Comparison of ENCODE assay signal across 1 cellular context in the genomic region with DNA sequence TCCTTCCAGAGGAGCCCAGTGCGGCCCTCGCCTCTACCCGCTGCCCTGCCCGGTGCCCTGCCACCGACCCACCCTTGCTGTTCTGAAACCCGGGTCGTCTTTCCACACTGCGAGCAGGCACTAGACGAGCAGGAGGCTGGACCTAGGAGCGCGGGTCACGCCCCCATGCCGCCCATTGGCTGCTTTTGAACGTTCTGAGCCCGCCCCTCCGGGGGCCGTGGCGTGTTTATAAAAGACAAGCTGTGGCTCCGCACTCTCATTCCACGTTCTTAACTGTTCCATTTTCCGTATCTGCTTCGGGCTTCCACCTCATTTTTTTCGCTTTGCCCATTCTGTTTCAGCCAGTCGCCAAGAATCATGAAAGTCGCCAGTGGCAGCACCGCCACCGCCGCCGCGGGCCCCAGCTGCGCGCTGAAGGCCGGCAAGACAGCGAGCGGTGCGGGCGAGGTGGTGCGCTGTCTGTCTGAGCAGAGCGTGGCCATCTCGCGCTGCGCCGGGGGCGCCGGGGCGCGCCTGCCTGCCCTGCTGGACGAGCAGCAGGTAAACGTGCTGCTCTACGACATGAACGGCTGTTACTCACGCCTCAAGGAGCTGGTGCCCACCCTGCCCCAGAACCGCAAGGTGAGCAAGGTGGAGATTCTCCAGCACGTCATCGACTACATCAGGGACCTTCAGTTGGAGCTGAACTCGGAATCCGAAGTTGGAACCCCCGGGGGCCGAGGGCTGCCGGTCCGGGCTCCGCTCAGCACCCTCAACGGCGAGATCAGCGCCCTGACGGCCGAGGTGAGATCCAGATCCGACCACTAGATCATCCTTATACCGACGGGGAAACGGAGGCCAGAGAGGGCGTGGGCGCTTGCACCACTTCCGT.
TF ChIP-seq lines count a peak whose summit lies in the region.

Gene ID1, plus strand, starts transcription at position 259 of the 871 bp plus-strand sequence. Its CDS starts 99 bp downstream, at position 358.

TF ChIP-seq in K562, 482 proteins besides CTCF, POLR2A, EP300 and RAD21 (continued from another document and continues in another):
- TF ChIP-seq AFF4 (CRISPR knock-in tag; IDR thresholded peaks at IDR 0.05) (peak; percentile 85), MCM7 (IDR thresholded peaks at IDR 0.05) (no peak), ARID2 (IDR thresholded peaks at IDR 0.05) (no peak), DMBX1 (CRISPR knock-in tag; IDR thresholded peaks at IDR 0.05; ENCODE audit: borderline replicate concordance) (no peak), SPI1 (IDR thresholded peaks at IDR 0.05; ENCODE audit: borderline replicate concordance, low read depth, low read length) (no peak), SAFB2 (IDR thresholded peaks at IDR 0.05; ENCODE audit: borderline replicate concordance, low read depth, low read length, severe bottlenecking) (no peak), RFX5 (IDR thresholded peaks at IDR 0.05; ENCODE audit: low read depth, low read length) (no peak), ARID4B (CRISPR knock-in tag; IDR thresholded peaks at IDR 0.05) (peak; percentile 90), TEAD4 (IDR thresholded peaks at IDR 0.05; ENCODE audit: low read length) (0 out of 2 replicates have a peak, but pooled peaks have one; percentile 43), TEAD4 (CRISPR knock-in tag; IDR thresholded peaks at IDR 0.05; ENCODE audit: borderline replicate concordance) (no peak), CHD2 (IDR thresholded peaks at IDR 0.05; ENCODE audit: low read depth, low read length) (peak; percentile 54), ATF3 (IDR thresholded peaks at IDR 0.05) (no peak), ATF3 (CRISPR knock-in tag; conservative IDR thresholded peaks at IDR 0.05) (peak; percentile 83; the same call in 1 of the 2 replicates), BRCA1 (IDR thresholded peaks at IDR 0.05) (no peak), BRCA1 (CRISPR knock-in tag; IDR thresholded peaks at IDR 0.05) (no peak), JUN (IDR thresholded peaks at IDR 0.05; ENCODE audit: borderline replicate concordance, low read depth, low read length) (peak; percentile 47; the same call in 1 of the 2 replicates), JUN (CRISPR knock-in tag; IDR thresholded peaks at IDR 0.05; ENCODE audit: borderline replicate concordance) (no peak), CBFB (CRISPR knock-in tag; IDR thresholded peaks at IDR 0.05) (no peak), SREBF2 (CRISPR knock-in tag; IDR thresholded peaks at IDR 0.05) (no peak), NR2F6 (CRISPR knock-in tag; IDR thresholded peaks at IDR 0.05) (no peak), BCL6 (CRISPR knock-in tag; IDR thresholded peaks at IDR 0.05) (no peak), TAF7 (tag; IDR thresholded peaks at IDR 0.05) (peak; percentile 86), ELF2 (CRISPR knock-in tag; IDR thresholded peaks at IDR 0.05) (0 out of 2 replicates have a peak, but pooled peaks have one; percentile 58), NRF1 (conservative IDR thresholded peaks at IDR 0.05 in 1 of 2, IDR thresholded peaks at IDR 0.05 in 1 of 2) (peak; percentile 69 to 76), PHF8 (IDR thresholded peaks at IDR 0.05; ENCODE audit: borderline replicate concordance, low read length) (peak; percentile 94; the same call in 1 of the 2 replicates), SUPT5H (IDR thresholded peaks at IDR 0.05) (peak; percentile 100), HNRNPLL (IDR thresholded peaks at IDR 0.05; ENCODE audit: low read depth, low read length, poor library complexity, severe bottlenecking) (peak; percentile 77), PTBP1 (IDR thresholded peaks at IDR 0.05; ENCODE audit: low read depth, low read length) (peak; percentile 2; the same call in 1 of the 2 replicates), PHF21A (IDR thresholded peaks at IDR 0.05; ENCODE audit: borderline replicate concordance, low read depth) (no peak), TOE1 (IDR thresholded peaks at IDR 0.05; ENCODE audit: borderline replicate concordance) (no peak), TOE1 (CRISPR knock-in tag; IDR thresholded peaks at IDR 0.05; ENCODE audit: borderline replicate concordance, low read depth) (peak; percentile 92; the same call in 1 of the 2 replicates), SNRNP70 (optimal IDR thresholded peaks at IDR 0.05; ENCODE audit: low read depth, low read length) (no peak), PRPF4 (IDR thresholded peaks at IDR 0.05; ENCODE audit: insufficient read depth, low read depth, low read length, poor library complexity, severe bottlenecking) (no peak), ZBTB26 (CRISPR knock-in tag; IDR thresholded peaks at IDR 0.05) (no peak), NFE2 (IDR thresholded peaks at IDR 0.05; ENCODE audit: low read depth) (0 out of 2 replicates have a peak, but pooled peaks have one; percentile 8), ZNF77 (CRISPR knock-in tag; IDR thresholded peaks at IDR 0.05) (no peak), PML (IDR thresholded peaks at IDR 0.05; ENCODE audit: low read length) (peak; percentile 94), CHD4 (IDR thresholded peaks at IDR 0.05; ENCODE audit: insufficient read depth, insufficient replicate concordance, low read depth, low read length, poor library complexity, severe bottlenecking) (no peak)
- TF ChIP-seq, protein P1, sequence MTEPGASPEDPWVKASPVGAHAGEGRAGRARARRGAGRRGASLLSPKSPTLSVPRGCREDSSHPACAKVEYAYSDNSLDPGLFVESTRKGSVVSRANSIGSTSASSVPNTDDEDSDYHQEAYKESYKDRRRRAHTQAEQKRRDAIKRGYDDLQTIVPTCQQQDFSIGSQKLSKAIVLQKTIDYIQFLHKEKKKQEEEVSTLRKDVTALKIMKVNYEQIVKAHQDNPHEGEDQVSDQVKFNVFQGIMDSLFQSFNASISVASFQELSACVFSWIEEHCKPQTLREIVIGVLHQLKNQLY (CRISPR knock-in tag; conservative IDR thresholded peaks at IDR 0.05): no peak
- TF ChIP-seq, protein P2, sequence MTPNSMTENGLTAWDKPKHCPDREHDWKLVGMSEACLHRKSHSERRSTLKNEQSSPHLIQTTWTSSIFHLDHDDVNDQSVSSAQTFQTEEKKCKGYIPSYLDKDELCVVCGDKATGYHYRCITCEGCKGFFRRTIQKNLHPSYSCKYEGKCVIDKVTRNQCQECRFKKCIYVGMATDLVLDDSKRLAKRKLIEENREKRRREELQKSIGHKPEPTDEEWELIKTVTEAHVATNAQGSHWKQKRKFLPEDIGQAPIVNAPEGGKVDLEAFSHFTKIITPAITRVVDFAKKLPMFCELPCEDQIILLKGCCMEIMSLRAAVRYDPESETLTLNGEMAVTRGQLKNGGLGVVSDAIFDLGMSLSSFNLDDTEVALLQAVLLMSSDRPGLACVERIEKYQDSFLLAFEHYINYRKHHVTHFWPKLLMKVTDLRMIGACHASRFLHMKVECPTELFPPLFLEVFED (CRISPR knock-in tag; conservative IDR thresholded peaks at IDR 0.05): no peak
- TF ChIP-seq, protein P3, sequence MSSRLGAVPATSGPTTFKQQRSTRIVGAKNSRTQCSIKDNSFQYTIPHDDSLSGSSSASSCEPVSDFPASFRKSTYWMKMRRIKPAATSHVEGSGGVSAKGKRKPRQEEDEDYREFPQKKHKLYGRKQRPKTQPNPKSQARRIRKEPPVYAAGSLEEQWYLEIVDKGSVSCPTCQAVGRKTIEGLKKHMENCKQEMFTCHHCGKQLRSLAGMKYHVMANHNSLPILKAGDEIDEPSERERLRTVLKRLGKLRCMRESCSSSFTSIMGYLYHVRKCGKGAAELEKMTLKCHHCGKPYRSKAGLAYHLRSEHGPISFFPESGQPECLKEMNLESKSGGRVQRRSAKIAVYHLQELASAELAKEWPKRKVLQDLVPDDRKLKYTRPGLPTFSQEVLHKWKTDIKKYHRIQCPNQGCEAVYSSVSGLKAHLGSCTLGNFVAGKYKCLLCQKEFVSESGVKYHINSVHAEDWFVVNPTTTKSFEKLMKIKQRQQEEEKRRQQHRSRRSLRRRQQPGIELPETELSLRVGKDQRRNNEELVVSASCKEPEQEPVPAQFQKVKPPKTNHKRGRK (tag; IDR thresholded peaks at IDR 0.05): no peak
